29 cellular contexts compared by ENCODE assay signal in genomic region chr4:135050086-135050717, GRCh38.
DNase-seq lines count a peak whose midpoint lies in the region; ATAC-seq, FAIRE-seq and TF ChIP-seq lines count a peak whose summit lies in the region.
"Had no signal": no experiment of that assay in that cellular context is flagged by ENCODE, and none has a peak within 500 bp of the region (broad histone marks: within the 10 kb centered on the region; RNA-seq: fewer than 3 reads in every experiment).

No MANE protein-coding gene starts in this region.

- peak overlapping the region; percentile 4 for H3K27ac Mint-ChIP-seq in MCF 10A (ENCODE audit: low read depth, unreplicated experiment)
- H3K27ac Mint-ChIP-seq: activated CD4-positive, alpha-beta T cell treated with anti-CD3 and anti-CD28 coated beads, Interleukin-2, amount 10 ng/mL, durations not matched to agents 7 days and 5 days; activated naive CD8-positive, alpha-beta T cell treated with anti-CD3 and anti-CD28 coated beads for 36 hours; activated T-helper 2 cell treated with anti-CD3 and anti-CD28 coated beads, Interferon-gamma antibody, Interleukin-2, Interleukin-4, amounts not matched to agents 10 μg/mL and 5 μg/mL and 100 μg/mL, durations not matched to agents 14 hours and 24 hours and 36 hours; memory B cell; naive B cell had no signal

- no TSS peak for BruUV-seq in MCF 10A (replicated peaks; lab: Mats Ljungman, UMichigan)
- no TSS peak for BruUV-seq in mammary epithelial cell (replicated peaks; lab: Mats Ljungman, UMichigan)
- no TSS peak for BruUV-seq in endothelial cell of umbilical vein (replicated peaks; lab: Mats Ljungman, UMichigan)

- H3K9me1 ChIP-seq in endothelial cell of umbilical vein (replicated peaks; ENCODE audit: control insufficient read depth, extremely low read depth, insufficient read depth, low read length), result no peaks in the 10 kb centered on the region

- FAIRE-seq in endothelial cell of umbilical vein (lab: Jason Lieb, UNC), result peak; percentile 42
- FAIRE-seq: A549, GM19239, K562 had no signal

- H3K4me2 ChIP-seq in mammary epithelial cell (ENCODE audit: insufficient read depth, low read depth, low read length), result no peak overlapping the region
- no peak overlapping the region for H3K4me2 ChIP-seq in endothelial cell of umbilical vein (ENCODE audit: insufficient read depth, low read length)
- H3K4me2 ChIP-seq: A549 had no signal

- dilution Hi-C loops in mammary epithelial cell (cut with HindIII; ENCODE audit: low sequenced_read_pairs) (no loop called here), endothelial cell of umbilical vein (cut with MboI; ENCODE audit: extremely low pct_ligation_motif_present, low sequenced_read_pairs) (no loop called here)

- no peak overlapping the region for H3K27ac ChIP-seq in mammary epithelial cell (ENCODE audit: insufficient read depth, low read depth, low read length)
- no peak overlapping the region for H3K27ac ChIP-seq in endothelial cell of umbilical vein (ENCODE audit: insufficient read depth, low read depth, low read length)
- H3K27ac ChIP-seq: A549, colonic mucosa, right atrium auricular region, VCaP had no signal

- 43% methylated on average over 7 of the region's 7 CpGs for WGBS in mammary epithelial cell (ENCODE audit: low coverage, missing lambda C conversion rate)

- no peaks in the 10 kb centered on the region for H3K27me3 ChIP-seq in mammary epithelial cell (ENCODE audit: insufficient read depth, low read length)
- H3K27me3 ChIP-seq in endothelial cell of umbilical vein (ENCODE audit: control insufficient read depth in 2 of 2, insufficient read depth in 2 of 2, low read length in 2 of 2), result no peaks in the 10 kb centered on the region
- H3K27me3 ChIP-seq: colonic mucosa, right atrium auricular region had no signal

- no peak for ATAC-seq in HG02973 (IDR thresholded peaks at IDR 0.05; ENCODE audit: unreplicated experiment)
- ATAC-seq: A549, K562 had no signal

- H3K9ac ChIP-seq in mammary epithelial cell (ENCODE audit: insufficient read depth, low read length) (no peak overlapping the region), endothelial cell of umbilical vein (replicated peaks; ENCODE audit: extremely low read depth, insufficient read depth, low read length) (no peak overlapping the region)

- TF ChIP-seq CTCF in MCF 10A (IDR thresholded peaks at IDR 0.05; ENCODE audit: unreplicated experiment), result no peak
- no peak for TF ChIP-seq CTCF in mammary epithelial cell (conservative IDR thresholded peaks at IDR 0.05 in 1 of 2, IDR thresholded peaks at IDR 0.05 in 1 of 2; ENCODE audit: extremely low read depth in 1 of 2, insufficient read depth in 1 of 2, low read depth in 1 of 2, low read length in 2 of 2)
- TF ChIP-seq CTCF in endothelial cell of umbilical vein (IDR thresholded peaks at IDR 0.05; ENCODE audit: extremely low read depth in 1 of 2, insufficient read depth in 1 of 2, low read depth in 1 of 2, low read length in 2 of 2), result no peak

- H3K9me3 ChIP-seq in mammary epithelial cell (replicated peaks; ENCODE audit: insufficient read depth, low read length) (no peaks in the 10 kb centered on the region), endothelial cell of umbilical vein (replicated peaks; ENCODE audit: control insufficient read depth, insufficient read depth, low read length) (no peaks in the 10 kb centered on the region)
- H3K9me3 ChIP-seq: A549, colonic mucosa, right atrium auricular region had no signal

- H3K4me3 ChIP-seq in mammary epithelial cell (replicated peaks in 1 of 3; ENCODE audit: insufficient read depth in 1 of 3, low read depth in 2 of 3, low read length in 3 of 3) (no peak overlapping the region), endothelial cell of umbilical vein (replicated peaks in 1 of 3; ENCODE audit: insufficient read depth in 1 of 3, low read depth in 1 of 3, low read length in 3 of 3) (no peak overlapping the region)
- H3K4me3 ChIP-seq: A549, colonic mucosa, K562, right atrium auricular region had no signal

- no peaks in the 10 kb centered on the region for H3K9me3 Mint-ChIP-seq in MCF 10A (ENCODE audit: unreplicated experiment)
- H3K9me3 Mint-ChIP-seq: activated CD4-positive, alpha-beta T cell treated with anti-CD3 and anti-CD28 coated beads, Interleukin-2, amount 10 ng/mL, durations not matched to agents 7 days and 5 days; activated naive CD8-positive, alpha-beta T cell treated with anti-CD3 and anti-CD28 coated beads for 36 hours; activated T-helper 2 cell treated with anti-CD3 and anti-CD28 coated beads, Interferon-gamma antibody, Interleukin-2, Interleukin-4, amounts not matched to agents 10 μg/mL and 5 μg/mL and 100 μg/mL, durations not matched to agents 14 hours and 24 hours and 36 hours had no signal

- H3K27me3 Mint-ChIP-seq in MCF 10A (ENCODE audit: insufficient read depth, unreplicated experiment), result peaks cover 11% of the 10 kb centered on the region
- H3K27me3 Mint-ChIP-seq: activated CD4-positive, alpha-beta T cell treated with anti-CD3 and anti-CD28 coated beads, Interleukin-2, amount 10 ng/mL, durations not matched to agents 7 days and 5 days; activated naive CD8-positive, alpha-beta T cell treated with anti-CD3 and anti-CD28 coated beads for 36 hours; memory B cell; naive B cell had no signal

- H4K20me1 ChIP-seq in mammary epithelial cell (ENCODE audit: insufficient read depth, low read length) (no peaks in the 10 kb centered on the region), endothelial cell of umbilical vein (replicated peaks; ENCODE audit: control insufficient read depth, extremely low read depth, insufficient read depth, low read length) (no peaks in the 10 kb centered on the region)

- POLR2A ChIA-PET in MCF 10A (lab: Yijun Ruan, JAX), result no interaction called here
- POLR2A ChIA-PET in endothelial cell of umbilical vein (lab: Charles Lee), result no interaction called here

- H3K79me2 ChIP-seq in mammary epithelial cell (ENCODE audit: insufficient read depth, low read length) (no peaks in the 10 kb centered on the region), endothelial cell of umbilical vein (ENCODE audit: control insufficient read depth, insufficient read depth, low read length) (no peaks in the 10 kb centered on the region)

- CTCF ChIA-PET in MCF 10A (lab: Yijun Ruan, JAX) (no interaction called here), mammary epithelial cell (lab: Charles Lee; ENCODE audit: low non-redundant PET) (no interaction called here), endothelial cell of umbilical vein (lab: Charles Lee) (no interaction called here)

- no peak overlapping the region for H2AFZ ChIP-seq in mammary epithelial cell (ENCODE audit: low read depth, low read length)
- H2AFZ ChIP-seq in endothelial cell of umbilical vein (ENCODE audit: low read depth, low read length), result no peak overlapping the region

- no peaks in the 10 kb centered on the region for H3K4me1 Mint-ChIP-seq in MCF 10A (ENCODE audit: insufficient read depth, unreplicated experiment)
- H3K4me1 Mint-ChIP-seq: activated CD4-positive, alpha-beta T cell treated with anti-CD3 and anti-CD28 coated beads, Interleukin-2, amount 10 ng/mL, durations not matched to agents 7 days and 5 days; activated naive CD8-positive, alpha-beta T cell treated with anti-CD3 and anti-CD28 coated beads for 36 hours; memory B cell; naive B cell had no signal

- H3K36me3 Mint-ChIP-seq in MCF 10A (ENCODE audit: insufficient read depth, unreplicated experiment), result no peaks in the 10 kb centered on the region
- H3K36me3 Mint-ChIP-seq: activated naive CD8-positive, alpha-beta T cell treated with anti-CD3 and anti-CD28 coated beads for 36 hours; memory B cell; naive B cell had no signal

- intact Hi-C loops in MCF 10A (cut with micrococcal nuclease) (no loop called here), mammary epithelial cell (cut with micrococcal nuclease) (no loop called here), endothelial cell of umbilical vein (cut with micrococcal nuclease) (no loop called here)

- H3K4me3 Mint-ChIP-seq in MCF 10A (ENCODE audit: unreplicated experiment), result no peak overlapping the region
- H3K4me3 Mint-ChIP-seq: activated CD4-positive, alpha-beta T cell treated with anti-CD3 and anti-CD28 coated beads, Interleukin-2, amount 10 ng/mL, durations not matched to agents 7 days and 5 days; activated naive CD8-positive, alpha-beta T cell treated with anti-CD3 and anti-CD28 coated beads for 36 hours; memory B cell; naive B cell had no signal

- H3K36me3 ChIP-seq in mammary epithelial cell (ENCODE audit: insufficient read depth, low read length) (no peaks in the 10 kb centered on the region), endothelial cell of umbilical vein (ENCODE audit: control insufficient read depth in 2 of 2, extremely low read depth in 1 of 2, insufficient read depth in 2 of 2, low read length in 2 of 2) (no peaks in the 10 kb centered on the region)
- H3K36me3 ChIP-seq: colonic mucosa, right atrium auricular region had no signal

- DNase-seq in MCF 10A (ENCODE audit: unreplicated experiment), result no peak
- DNase-seq in mammary epithelial cell, result no peak
- peak; percentile 20 for DNase-seq in NCI-H82 (lab: John Stamatoyannopoulos, UW)
- DNase-seq in endothelial cell of umbilical vein (ENCODE audit: low read depth, low spot score), result no peak
- no peak for DNase-seq in NCI-H2171 (lab: John Stamatoyannopoulos, UW)
- no peak for DNase-seq in stimulated activated CD4-positive, alpha-beta T cell treated with anti-CD3 and anti-CD28 coated beads, Interleukin-15, amount 100 ng/mL, for 24 hours
- DNase-seq in cerebellar nuclear complex (lab: John Stamatoyannopoulos, UW), result no peak
- DNase-seq: activated CD4-positive, alpha-beta T cell treated with anti-CD3 and anti-CD28 coated beads, Interleukin-2, amount 10 ng/mL, durations not matched to agents 7 days and 5 days; activated naive CD8-positive, alpha-beta T cell treated with anti-CD3 and anti-CD28 coated beads for 36 hours; C1 segment of cervical spinal cord; colonic mucosa; foreskin fibroblast; GF-D8; kidney glomerular epithelial cell; naive B cell; NCI-H1048; NCI-H2029 treated with DMSO at 0.1 percent for 48 hours; NCI-H526; SHP77; stimulated activated CD4-positive, alpha-beta T cell treated with anti-CD3 and anti-CD28 coated beads, Interleukin-12 subunit alpha, Interleukin-12 subunit beta, amount 100 ng/mL, for 4 hours; stimulated activated CD8-positive, alpha-beta memory T cell treated with anti-CD3 and anti-CD28 coated beads, Interleukin-4, amount 100 ng/mL, for 48 hours had no signal

- in situ Hi-C loops in mammary epithelial cell (cut with MboI; ENCODE audit: low sequenced_read_pairs in 2 of 2), result no loop called here

- H3K4me1 ChIP-seq in mammary epithelial cell (ENCODE audit: insufficient read depth, low read length) (no peaks in the 10 kb centered on the region), endothelial cell of umbilical vein (ENCODE audit: control insufficient read depth, extremely low read depth, insufficient read depth, low read length) (no peaks in the 10 kb centered on the region)
- H3K4me1 ChIP-seq: A549, colonic mucosa, right atrium auricular region had no signal

- no peak for TF ChIP-seq POLR2A in endothelial cell of umbilical vein (IDR thresholded peaks at IDR 0.05; ENCODE audit: low read depth, low read length)

TF ChIP-seq in endothelial cell of umbilical vein, 7 proteins besides CTCF, POLR2A, EP300 and RAD21 (continues in another document):
- TF ChIP-seq MAX (IDR thresholded peaks at IDR 0.05; ENCODE audit: insufficient read depth, insufficient read length), result no peak
